Comparison of ENCODE assay signal across 20 cellular contexts in genomic region chr5:78809444-78809843, GRCh38.
DNase-seq lines count a peak whose midpoint lies in the region; ATAC-seq, FAIRE-seq and TF ChIP-seq lines count a peak whose summit lies in the region.
"Had no signal": no experiment of that assay in that cellular context is flagged by ENCODE, and none has a peak within 500 bp of the region (broad histone marks: within the 10 kb centered on the region; RNA-seq: fewer than 3 reads in every experiment).

No MANE protein-coding gene starts in this region.

- ATAC-seq in naive thymus-derived CD4-positive, alpha-beta T cell: no peak
- ATAC-seq in GM19397 (IDR thresholded peaks at IDR 0.05; ENCODE audit: unreplicated experiment): no peak
- ATAC-seq: T-helper 17 cell had no signal

- H3K4me3 Mint-ChIP-seq in naive thymus-derived CD4-positive, alpha-beta T cell: no peak overlapping the region
- H3K4me3 Mint-ChIP-seq: T-helper 17 cell had no signal

- no peak overlapping the region for H3K4me3 ChIP-seq in H1 (ENCODE audit: extremely low read depth in 1 of 4, insufficient read depth in 2 of 4, low read depth in 3 of 4, low read length in 4 of 4)
- no peak overlapping the region for H3K4me3 ChIP-seq in neuronal stem cell (ENCODE audit: low read length in 2 of 2)
- no peak overlapping the region for H3K4me3 ChIP-seq in naive thymus-derived CD4-positive, alpha-beta T cell (ENCODE audit: low read length)
- H3K4me3 ChIP-seq: MG63 had no signal

- CTCF ChIA-PET in H1 (lab: Charles Lee; ENCODE audit: partially characterized antibody): interaction anchor here (0.7 to 2.4 kb wide), 4 partner anchors 10 to 182 kb away, joined by 3 to 7 read pairs (median 4); no protein-coding TSS in a partner anchor
- CTCF ChIA-PET in naive thymus-derived CD4-positive, alpha-beta T cell (lab: Charles Lee): no interaction called here

- H4K91ac ChIP-seq in H1 (replicated peaks; ENCODE audit: insufficient read length, low read length) (no peak overlapping the region), neuronal stem cell (ENCODE audit: low read depth, low read length, poor library complexity) (no peak overlapping the region)

- no peak for FAIRE-seq in H1 (lab: Jason Lieb, UNC)
- FAIRE-seq: endometrium, G401.6, GM12892 had no signal

- no peak overlapping the region for H3K4ac ChIP-seq in H1 (replicated peaks; ENCODE audit: insufficient read length, low read depth, low read length)
- H3K4ac ChIP-seq in neuronal stem cell (ENCODE audit: low read length): no peak overlapping the region

- H3K4me1 ChIP-seq in H1 (replicated peaks in 1 of 4; ENCODE audit: control insufficient read depth in 3 of 4, insufficient read depth in 4 of 4, low read length in 3 of 4) (peaks cover 0 to 4% (median 0%) of the 10 kb centered on the region in 4 experiments; a peak in 2 of 7 replicates), neuronal stem cell (ENCODE audit: control insufficient read depth in 2 of 2, insufficient read depth in 1 of 2, low read depth in 1 of 2, low read length in 2 of 2) (peaks cover 0 to 8% of the 10 kb centered on the region in 2 donors)
- no peaks in the 10 kb centered on the region for H3K4me1 ChIP-seq in naive thymus-derived CD4-positive, alpha-beta T cell (ENCODE audit: control insufficient read depth in 2 of 2, insufficient read depth in 2 of 2, low read length in 2 of 2)

- H4K5ac ChIP-seq in H1 (ENCODE audit: insufficient read length, low read depth, low read length): no peak overlapping the region

- no peak overlapping the region for H3K27ac Mint-ChIP-seq in naive thymus-derived CD4-positive, alpha-beta T cell
- H3K27ac Mint-ChIP-seq: activated T-helper 2 cell treated with anti-CD3 and anti-CD28 coated beads, Interferon-gamma antibody, Interleukin-2, Interleukin-4, amounts not matched to agents 10 μg/mL and 5 μg/mL and 100 μg/mL, durations not matched to agents 14 hours and 24 hours and 36 hours; T-helper 17 cell had no signal

- H3K9ac ChIP-seq in H1 (replicated peaks in 1 of 4; ENCODE audit: extremely low read depth in 1 of 4, low read depth in 3 of 4, low read length in 3 of 4) (no peak overlapping the region), neuronal stem cell (ENCODE audit: low read depth, low read length, poor library complexity) (no peak overlapping the region)

- H3K9me3 ChIP-seq in H1 (ENCODE audit: insufficient read depth in 2 of 2, low read depth in 1 of 2, low read length in 1 of 2): no peaks in the 10 kb centered on the region
- no peaks in the 10 kb centered on the region for H3K9me3 ChIP-seq in neuronal stem cell (replicated peaks in 1 of 2; ENCODE audit: control insufficient read depth in 2 of 2, insufficient read depth in 1 of 2, low read depth in 1 of 2, low read length in 2 of 2)
- no peaks in the 10 kb centered on the region for H3K9me3 ChIP-seq in naive thymus-derived CD4-positive, alpha-beta T cell (ENCODE audit: control insufficient read depth in 2 of 3, low read length in 3 of 3)
- H3K9me3 ChIP-seq: MG63 had no signal

- peak overlapping the region; percentile 18; the same call in 1 of the 2 replicates for H2BK15ac ChIP-seq in H1 (ENCODE audit: low read length)
- H2BK15ac ChIP-seq in neuronal stem cell (ENCODE audit: low read length): no peak overlapping the region

- H3K36me3 ChIP-seq in H1 (ENCODE audit: control insufficient read depth in 2 of 4, insufficient read depth in 4 of 4, low read length in 3 of 4) (no peaks in the 10 kb centered on the region), neuronal stem cell (replicated peaks in 1 of 2; ENCODE audit: control insufficient read depth in 2 of 2, insufficient read depth in 2 of 2, low read length in 2 of 2) (no peaks in the 10 kb centered on the region)
- H3K36me3 ChIP-seq in naive thymus-derived CD4-positive, alpha-beta T cell (ENCODE audit: control insufficient read depth in 2 of 3, insufficient read depth in 3 of 3, low read length in 3 of 3): no peaks in the 10 kb centered on the region
- H3K36me3 ChIP-seq: MG63 had no signal

- TF ChIP-seq EP300 in H1 (IDR thresholded peaks at IDR 0.05; ENCODE audit: borderline replicate concordance in 1 of 2, low read depth in 2 of 2, low read length in 2 of 2): no peak

- intact Hi-C loops in naive thymus-derived CD4-positive, alpha-beta T cell (cut with micrococcal nuclease): no loop called here

- no peaks in the 10 kb centered on the region for H3K9me3 Mint-ChIP-seq in naive thymus-derived CD4-positive, alpha-beta T cell
- H3K9me3 Mint-ChIP-seq: activated T-helper 2 cell treated with anti-CD3 and anti-CD28 coated beads, Interferon-gamma antibody, Interleukin-2, Interleukin-4, amounts not matched to agents 10 μg/mL and 5 μg/mL and 100 μg/mL, durations not matched to agents 14 hours and 24 hours and 36 hours had no signal

- peak; percentile 72 for DNase-seq in COLO668 (lab: John Stamatoyannopoulos, UW; ENCODE audit: unreplicated experiment)
- peak; percentile 43 for DNase-seq in NCI-H2029 treated with DMSO at 0.1 percent for 48 hours (lab: John Stamatoyannopoulos, UW)
- no peak for DNase-seq in H1 (ENCODE audit: low read depth in 1 of 2, low spot score in 2 of 2)
- DNase-seq in neuronal stem cell (ENCODE audit: low spot score): no peak
- DNase-seq in GM03348 (ENCODE audit: low spot score): no peak
- DNase-seq in naive thymus-derived CD4-positive, alpha-beta T cell: no peak
- no peak for DNase-seq in DMS 273 (lab: John Stamatoyannopoulos, UW; ENCODE audit: unreplicated experiment)
- DNase-seq: activated CD4-positive, CD25-positive, alpha-beta regulatory T cell; amygdala; MG63; NCI-H2081; retina; stimulated activated CD4-positive, alpha-beta T cell treated with anti-CD3 and anti-CD28 coated beads, Interleukin-1b, Interleukin-23, amount 100 ng/mL, for 48 hours; T-helper 17 cell had no signal

- no peak overlapping the region for H2AK5ac ChIP-seq in H1 (ENCODE audit: low read depth, low read length)
- peak overlapping the region; percentile 29 for H2AK5ac ChIP-seq in neuronal stem cell (ENCODE audit: low read depth, low read length)

- no peaks in the 10 kb centered on the region for H3K27me3 Mint-ChIP-seq in naive thymus-derived CD4-positive, alpha-beta T cell
- H3K27me3 Mint-ChIP-seq: T-helper 17 cell had no signal

- no peaks in the 10 kb centered on the region for H4K20me1 ChIP-seq in H1 (replicated peaks in 1 of 2; ENCODE audit: control insufficient read depth in 1 of 2, insufficient read depth in 2 of 2, low read length in 2 of 2)

- no peak for TF ChIP-seq POLR2A in H1 (IDR thresholded peaks at IDR 0.05; ENCODE audit: control extremely low read depth in 1 of 2, low read depth in 2 of 2, low read length in 2 of 2)

- H2BK5ac ChIP-seq in H1 (ENCODE audit: low read depth, low read length) (no peak overlapping the region), neuronal stem cell (ENCODE audit: low read length) (no peak overlapping the region)

- H3K56ac ChIP-seq in H1 (replicated peaks; ENCODE audit: insufficient read length, low read depth, low read length): no peak overlapping the region

- no peaks in the 10 kb centered on the region for H3K79me1 ChIP-seq in H1 (ENCODE audit: low read depth, low read length)
- H3K79me1 ChIP-seq in neuronal stem cell (ENCODE audit: low read depth, low read length): no peaks in the 10 kb centered on the region

- H4K8ac ChIP-seq in H1 (ENCODE audit: extremely low read depth, insufficient read depth, low read length) (peak overlapping the region; percentile 43; the same call in 1 of the 2 replicates), neuronal stem cell (ENCODE audit: low read depth, low read length) (no peak overlapping the region)

- 87% methylated on average over 11 of the region's 11 CpGs; no CpG with 5 or more reads in 1 of the 2 experiments for WGBS in H1 (ENCODE audit: extremely low coverage in 1 of 2, insufficient coverage in 1 of 2, insufficient read length in 1 of 2, insufficient replicate concordance in 2 of 2, low coverage in 1 of 2, low lambda C conversion rate in 2 of 2, missing lambda C conversion rate in 1 of 2), 2 experiments
- no CpG with 5 or more reads among the region's 11 CpGs for WGBS in neuronal stem cell (ENCODE audit: extremely low coverage in 2 of 2, insufficient read length in 2 of 2, insufficient replicate concordance in 1 of 2), 2 donors

- H3K14ac ChIP-seq in H1 (ENCODE audit: insufficient read length): no peak overlapping the region
- no peak overlapping the region for H3K14ac ChIP-seq in neuronal stem cell (ENCODE audit: low read length)

- POLR2A ChIA-PET in H1 (lab: Charles Lee; ENCODE audit: partially characterized antibody): interaction anchor here (0.6 to 1.2 kb wide), 2 partner anchors 18 to 161 kb away, joined by 3 read pairs; partner anchors contain the start of gene LHFPL2
- POLR2A ChIA-PET in naive thymus-derived CD4-positive, alpha-beta T cell (lab: Charles Lee): no interaction called here

- no peak overlapping the region; the same call in 1 of the 2 replicates for H2BK12ac ChIP-seq in H1 (ENCODE audit: low read depth, low read length)
- no peak overlapping the region for H2BK12ac ChIP-seq in neuronal stem cell (ENCODE audit: low read length)

- no peaks in the 10 kb centered on the region; a peak in 1 of 4 replicates for H3K79me2 ChIP-seq in H1 (ENCODE audit: control insufficient read depth in 1 of 2, insufficient read depth in 2 of 2, low read length in 2 of 2)

- H3K23ac ChIP-seq in H1 (ENCODE audit: insufficient read length): no peak overlapping the region
- H3K23ac ChIP-seq in neuronal stem cell (ENCODE audit: low read depth, low read length, poor library complexity): peak overlapping the region; percentile 9

- no peaks in the 10 kb centered on the region for H3K27me3 ChIP-seq in H1 (replicated peaks in 1 of 4; ENCODE audit: control insufficient read depth in 3 of 4, extremely low read depth in 1 of 4, insufficient read depth in 3 of 4, low read length in 3 of 4)
- H3K27me3 ChIP-seq in neuronal stem cell (ENCODE audit: control insufficient read depth in 3 of 3, insufficient read depth in 3 of 3, low read depth in 1 of 3, low read length in 3 of 3): no peaks in the 10 kb centered on the region
- no peaks in the 10 kb centered on the region for H3K27me3 ChIP-seq in naive thymus-derived CD4-positive, alpha-beta T cell (ENCODE audit: control insufficient read depth in 2 of 2, insufficient read depth in 2 of 2, low read length in 2 of 2)
- H3K27me3 ChIP-seq: MG63 had no signal

- H2BK120ac ChIP-seq in H1 (replicated peaks; ENCODE audit: low read depth, low read length) (no peak overlapping the region), neuronal stem cell (ENCODE audit: low read depth, low read length) (no peak overlapping the region)

- peaks cover 0 to 20% (median 2%) of the 10 kb centered on the region in 5 donors for H3K36me3 Mint-ChIP-seq in naive thymus-derived CD4-positive, alpha-beta T cell

- H2BK20ac ChIP-seq in H1 (ENCODE audit: low read length): no peak overlapping the region

- H3K4me2 ChIP-seq in H1 (ENCODE audit: insufficient read depth in 1 of 2, low read depth in 2 of 2, low read length in 2 of 2) (no peak overlapping the region), neuronal stem cell (ENCODE audit: insufficient read depth, low read length, poor library complexity, severe bottlenecking) (no peak overlapping the region)

- TF ChIP-seq CTCF in H1 (IDR thresholded peaks at IDR 0.05; ENCODE audit: control extremely low read depth in 1 of 3, insufficient read depth in 1 of 3, low read depth in 1 of 3, low read length in 3 of 3): no peak

- no peak for TF ChIP-seq RAD21 in H1 (IDR thresholded peaks at IDR 0.05 in 1 of 2, conservative IDR thresholded peaks at IDR 0.05 in 1 of 2; ENCODE audit: low read depth in 2 of 2, low read length in 2 of 2)

- H3K4me1 Mint-ChIP-seq in naive thymus-derived CD4-positive, alpha-beta T cell: peaks cover 0 to 4% (median 0%) of the 10 kb centered on the region in 7 donors

- H3K27ac ChIP-seq in H1 (ENCODE audit: low read depth, low read length) (no peak overlapping the region), neuronal stem cell (replicated peaks; ENCODE audit: low read length) (no peak overlapping the region)
- no peak overlapping the region for H3K27ac ChIP-seq in naive thymus-derived CD4-positive, alpha-beta T cell (ENCODE audit: low read depth, low read length)
- H3K27ac ChIP-seq: RWPE1 had no signal

- H3K18ac ChIP-seq in H1 (ENCODE audit: extremely low read depth, low read length) (no peak overlapping the region), neuronal stem cell (ENCODE audit: low read length) (peak overlapping the region; percentile 84)

- H3K23me2 ChIP-seq in H1 (ENCODE audit: low read depth, low read length): no peaks in the 10 kb centered on the region

- H2AFZ ChIP-seq in H1 (ENCODE audit: low read length) (no peak overlapping the region), neuronal stem cell (ENCODE audit: low read length) (no peak overlapping the region)

Comparison
In these comparisons a context has a peak if more than half of its experiments do, and no peak if none do; other contexts are left out.
1. DNase-seq: peak in COLO668 (single experiment) and NCI-H2029 treated with DMSO at 0.1 percent for 48 hours (single experiment); none in H1 (0 of 2), neuronal stem cell (single experiment), GM03348 (single experiment), naive thymus-derived CD4-positive, alpha-beta T cell (0 of 9) and DMS 273 (single experiment).